ENCODE assay signal across 9 cellular contexts in the genomic region with DNA sequence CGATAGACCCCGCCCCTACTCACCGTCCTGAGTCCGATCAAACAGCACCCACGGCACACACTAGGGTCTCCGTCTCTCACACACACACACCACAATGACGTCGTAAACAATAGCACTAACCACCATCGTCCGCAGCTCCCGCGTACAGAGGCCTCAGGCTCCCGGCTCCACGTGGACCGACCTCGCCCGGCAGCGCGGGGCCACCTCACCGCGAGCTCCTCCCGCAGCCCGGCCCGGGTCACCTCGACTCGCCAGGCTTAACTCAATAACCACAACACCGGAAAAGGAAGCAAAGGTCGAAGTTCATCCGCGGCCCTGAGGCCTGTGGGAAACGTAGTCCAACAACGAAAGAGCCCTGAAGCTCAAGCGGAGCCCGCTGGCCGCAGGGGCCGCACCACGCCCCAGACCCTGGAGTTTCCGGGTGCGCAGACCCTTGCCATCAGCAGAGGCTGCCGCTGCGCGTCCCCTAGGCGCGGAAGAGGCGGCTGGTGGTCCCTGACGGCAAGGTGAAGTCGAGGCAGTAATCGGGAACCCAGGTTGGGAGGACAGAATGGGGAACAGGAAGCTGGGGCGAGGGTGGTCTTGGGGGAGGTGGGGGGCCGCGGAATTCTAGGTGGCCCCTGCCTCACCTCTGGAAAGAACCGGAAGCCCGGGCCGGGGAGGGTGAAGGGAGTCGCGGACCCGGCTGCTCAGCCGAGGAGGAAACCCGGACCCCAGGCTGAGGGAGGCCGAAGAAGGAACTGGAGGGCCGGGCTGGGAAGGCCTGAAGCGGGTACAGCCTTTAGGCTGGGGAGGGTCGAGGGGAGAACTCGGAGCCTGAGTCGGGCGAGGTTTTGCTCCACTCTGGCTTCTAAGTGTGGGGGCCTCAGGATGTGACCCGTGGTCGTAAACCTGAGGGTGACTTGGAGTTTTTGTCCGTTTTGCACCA. TPM values are rescaled to one million over a fixed set of nuclear protein-coding genes. Genes with fewer than 3 reads are reported as not detected.
A peak's percentile ranks its signal among the peaks of the same experiment; 100 is the strongest.
DNase-seq lines count a peak whose midpoint lies in the region; ATAC-seq, FAIRE-seq and TF ChIP-seq lines count a peak whose summit lies in the region.
"Had no signal": no experiment of that assay in that cellular context is flagged by ENCODE, and none has a peak within 500 bp of the region (broad histone marks: within the 10 kb centered on the region; RNA-seq: fewer than 3 reads in every experiment).

A gene (minus strand): TSS at position 273 of the 928 bp plus-strand sequence. CDS start 946 bp downstream, outside the sequence.

- ATAC-seq in GM19035 (IDR thresholded peaks at IDR 0.05; ENCODE audit: unreplicated experiment) (peak; percentile 93), HG03354 (IDR thresholded peaks at IDR 0.05; ENCODE audit: poor library complexity, severe bottlenecking, unreplicated experiment) (peak; percentile 94)

- peak within 1 kb of the TSS; percentile 94 to 100 for H3K4me3 ChIP-seq in kidney (ENCODE audit: low read length in 2 of 2)

- FAIRE-seq in kidney (lab: Jason Lieb, UNC) = no peak
- FAIRE-seq: colon had no signal

- H3K9ac ChIP-seq in kidney (ENCODE audit: low read length in 2 of 2) = peak within 1 kb of the TSS; percentile 87 to 89

- peaks cover 4 to 5% of the 10 kb centered on the region in 2 donors for H3K4me1 ChIP-seq in kidney (ENCODE audit: control insufficient read depth in 1 of 2, insufficient read depth in 1 of 2, low read depth in 1 of 2, low read length in 2 of 2)

- no peaks in the 10 kb centered on the region for H3K9me3 ChIP-seq in kidney (ENCODE audit: control insufficient read depth in 1 of 2, low read length in 2 of 2)

- no peak for TF ChIP-seq CTCF in kidney (IDR thresholded peaks at IDR 0.05; ENCODE audit: borderline replicate concordance, extremely low read depth, insufficient read depth)

- intact Hi-C loops in kidney (cut with DNase I) = no loop called here

- DNase-seq in AG20443 (ENCODE audit: low spot score) = peak; percentile 96
- DNase-seq in NCI-H446 treated with DMSO at 0.1 percent for 48 hours (lab: John Stamatoyannopoulos, UW) = peak; percentile 69
- peak; percentile 83 for DNase-seq in activated CD4-positive, CD25-positive, alpha-beta regulatory T cell treated with anti-CD3 and anti-CD28 coated beads, Interleukin-2, amount 50 U/mL, for 72 hours
- peak; percentile 93 for DNase-seq in cerebellum (ENCODE audit: low spot score)
- peak; percentile 94 for DNase-seq in kidney
- DNase-seq in stimulated activated CD4-positive, alpha-beta T cell treated with anti-CD3 and anti-CD28 coated beads, Interleukin-15, amount 100 ng/mL, for 24 hours = peak; percentile 88

- peaks cover 5 to 6% of the 10 kb centered on the region in 2 donors for H3K36me3 ChIP-seq in kidney (ENCODE audit: control insufficient read depth in 1 of 2, insufficient read depth in 2 of 2, low read length in 2 of 2)

- H3K27ac ChIP-seq in kidney (ENCODE audit: low read depth in 2 of 2, low read length in 2 of 2) = peak within 1 kb of the TSS; percentile 76 to 94

RNA-seq across cellular contexts. Expression of the gene that starts here (rescaled TPM):
- total RNA-seq in cerebellum (41.0 TPM), kidney (17.0 TPM)
- polyA plus RNA-seq in kidney (ENCODE audit: insufficient read depth, low read depth, low replicate concordance) = 4.1 TPM

Comparison
In these comparisons a context has a peak if more than half of its experiments do, and no peak if none do; other contexts are left out.
1. Peak in every context shown above with its lines: DNase-seq, ATAC-seq, H3K4me3 ChIP-seq and H3K27ac ChIP-seq.